Comparison of ENCODE assay signal across 20 cellular contexts in genomic region chr18:36382854-36383253, GRCh38.
"Had no signal": no experiment of that assay in that cellular context is flagged by ENCODE, and none has a peak within 500 bp of the region (broad histone marks: within the 10 kb centered on the region; RNA-seq: fewer than 3 reads in every experiment).

No MANE protein-coding gene starts in this region.

- H3K27me3 ChIP-seq: stomach, upper lobe of left lung had no signal

- H3K36me3 Mint-ChIP-seq: activated CD4-positive, alpha-beta memory T cell treated with anti-CD3 and anti-CD28 coated beads for 36 hours; activated naive CD8-positive, alpha-beta T cell; memory B cell; natural killer cell; WTC11 had no signal

- H3K4me3 ChIP-seq: SK-N-MC, skin epidermis, stomach, upper lobe of left lung had no signal

- FAIRE-seq: kidney, TTC549 had no signal

- H3K27ac ChIP-seq: SK-N-MC, stomach, upper lobe of left lung had no signal

- H3K4me3 Mint-ChIP-seq: activated CD4-positive, alpha-beta memory T cell treated with anti-CD3 and anti-CD28 coated beads for 36 hours; activated naive CD8-positive, alpha-beta T cell; effector memory CD8-positive, alpha-beta T cell; memory B cell; natural killer cell; T-helper 2 cell treated with Interferon-gamma antibody and Interleukin-4, amounts not matched to agents 5 μg/mL and 100 μg/mL, for 36 hours; WTC11 had no signal

- H3K36me3 ChIP-seq: stomach, upper lobe of left lung had no signal

- ATAC-seq: effector memory CD8-positive, alpha-beta T cell; natural killer cell; WTC11 had no signal

- H3K4me1 Mint-ChIP-seq: memory B cell, natural killer cell had no signal

- DNase-seq: activated CD4-positive, alpha-beta memory T cell treated with anti-CD3 and anti-CD28 coated beads for 36 hours; activated CD4-positive, alpha-beta T cell treated with anti-CD3 and anti-CD28 coated beads for 4 hours; activated T-cell treated with anti-CD3 and anti-CD28 coated beads for 4 hours; effector memory CD8-positive, alpha-beta T cell; foreskin fibroblast; kidney; natural killer cell; occipital lobe; posterior cingulate gyrus; stimulated activated CD4-positive, alpha-beta T cell treated with anti-CD3 and anti-CD28 coated beads, Interleukin-15, amount 100 ng/mL, for 24 hours; stimulated activated CD4-positive, alpha-beta T cell treated with anti-CD3 and anti-CD28 coated beads, Interleukin-4, amount 100 ng/mL, for 1 hour; stomach; upper lobe of left lung had no signal

- H3K4me1 ChIP-seq: stomach, upper lobe of left lung had no signal

- H3K9me3 ChIP-seq: stomach, upper lobe of left lung had no signal

- H3K27me3 Mint-ChIP-seq: activated naive CD8-positive, alpha-beta T cell had no signal

- H3K9me3 Mint-ChIP-seq: activated CD4-positive, alpha-beta memory T cell treated with anti-CD3 and anti-CD28 coated beads for 36 hours; effector memory CD8-positive, alpha-beta T cell; memory B cell; natural killer cell; T-helper 2 cell treated with Interferon-gamma antibody and Interleukin-4, amounts not matched to agents 5 μg/mL and 100 μg/mL, for 36 hours; WTC11 had no signal

- H3K27ac Mint-ChIP-seq: activated CD4-positive, alpha-beta memory T cell treated with anti-CD3 and anti-CD28 coated beads for 36 hours; activated naive CD8-positive, alpha-beta T cell; effector memory CD8-positive, alpha-beta T cell; memory B cell; natural killer cell; T-helper 2 cell treated with Interferon-gamma antibody and Interleukin-4, amounts not matched to agents 5 μg/mL and 100 μg/mL, for 36 hours; WTC11 had no signal
